In the genomic region with DNA sequence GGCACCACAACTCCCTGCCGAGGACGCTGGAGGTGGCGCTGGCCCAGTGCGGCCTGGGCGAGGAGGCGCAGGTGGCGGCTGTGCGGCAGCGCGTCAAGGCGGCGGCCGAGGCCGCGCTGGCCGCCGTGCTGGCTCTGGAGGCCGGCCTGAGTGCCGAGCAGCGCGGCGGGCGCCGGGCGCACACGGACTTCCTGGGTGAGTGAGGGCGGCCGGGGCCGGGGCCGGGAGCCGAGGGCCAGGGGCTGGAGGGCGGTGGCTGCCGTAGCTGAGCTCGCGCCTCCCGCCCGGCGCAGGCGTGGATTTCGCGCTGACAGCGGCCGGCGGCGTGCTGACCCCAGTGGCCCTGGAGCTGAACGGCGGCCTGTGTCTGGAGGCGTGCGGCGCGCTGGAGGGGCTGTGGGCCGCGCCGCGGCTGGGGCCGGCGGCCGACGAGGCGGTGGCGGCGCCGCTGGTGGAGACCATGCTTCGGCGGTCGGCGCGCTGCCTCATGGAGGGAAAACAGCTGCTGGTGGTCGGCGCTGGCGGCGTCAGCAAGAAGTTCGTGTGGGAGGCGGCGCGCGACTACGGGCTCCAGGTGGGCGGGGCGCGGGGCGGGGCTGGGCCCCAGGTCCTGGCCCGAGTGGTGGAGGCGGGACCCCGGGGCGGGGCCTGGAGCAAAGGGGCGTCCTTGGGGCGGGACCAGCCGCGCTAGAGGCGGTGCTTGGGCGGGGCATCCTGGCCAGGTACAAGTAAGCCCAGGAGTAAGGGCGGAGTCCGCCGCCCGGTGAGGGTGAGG, we compare ENCODE assay signal across 1 cellular context.
A peak's percentile ranks its signal among the peaks of the same experiment; 100 is the strongest.
TF ChIP-seq lines count a peak whose summit lies in the region.

No MANE protein-coding gene starts in this region.

TF ChIP-seq in K562, 482 proteins besides CTCF, POLR2A, EP300 and RAD21 (continued from another document and continues in another):
- TF ChIP-seq GMEB1 (CRISPR knock-in tag; IDR thresholded peaks at IDR 0.05) (peak; percentile 58), SRSF7 (optimal IDR thresholded peaks at IDR 0.05; ENCODE audit: low read depth, low read length) (no peak), NFATC3 (IDR thresholded peaks at IDR 0.05) (no peak), E4F1 (CRISPR knock-in tag; IDR thresholded peaks at IDR 0.05; ENCODE audit: borderline replicate concordance) (no peak; the same call in 1 of the 2 replicates), XRCC3 (IDR thresholded peaks at IDR 0.05) (no peak), EZH2 (IDR thresholded peaks at IDR 0.05; ENCODE audit: borderline replicate concordance, low read depth, low read length) (no peak), PHTF2 (CRISPR knock-in tag; IDR thresholded peaks at IDR 0.05) (no peak), ZBTB8A (IDR thresholded peaks at IDR 0.05; ENCODE audit: partially characterized antibody) (no peak), SLC30A9 (CRISPR knock-in tag; IDR thresholded peaks at IDR 0.05) (no peak), PCBP2 (IDR thresholded peaks at IDR 0.05; ENCODE audit: low read depth, low read length, poor library complexity, severe bottlenecking) (no peak), FOXO4 (CRISPR knock-in tag; IDR thresholded peaks at IDR 0.05) (no peak), ARHGAP35 (IDR thresholded peaks at IDR 0.05; ENCODE audit: partially characterized antibody) (no peak), HNRNPUL1 (IDR thresholded peaks at IDR 0.05; ENCODE audit: low read length) (no peak), ZNF431 (CRISPR knock-in tag; IDR thresholded peaks at IDR 0.05) (no peak), TCF7 (IDR thresholded peaks at IDR 0.05; ENCODE audit: borderline replicate concordance) (no peak), FOXA3 (CRISPR knock-in tag; conservative IDR thresholded peaks at IDR 0.05 in 1 of 2, IDR thresholded peaks at IDR 0.05 in 1 of 2) (no peak), CREB5 (CRISPR knock-in tag; IDR thresholded peaks at IDR 0.05) (no peak), ZNF311 (CRISPR knock-in tag; IDR thresholded peaks at IDR 0.05) (no peak), ZNF449 (CRISPR knock-in tag; IDR thresholded peaks at IDR 0.05) (no peak), ATF2 (CRISPR knock-in tag; IDR thresholded peaks at IDR 0.05) (no peak), PURB (CRISPR knock-in tag; IDR thresholded peaks at IDR 0.05; ENCODE audit: low read depth) (no peak), NR4A1 (CRISPR knock-in tag; IDR thresholded peaks at IDR 0.05) (no peak), NR4A1 (tag; IDR thresholded peaks at IDR 0.05) (peak; percentile 72; the same call in 1 of the 2 replicates), ELK1 (CRISPR knock-in tag; IDR thresholded peaks at IDR 0.05) (no peak), ZZZ3 (IDR thresholded peaks at IDR 0.05) (no peak), RHOXF2B (CRISPR knock-in tag; conservative IDR thresholded peaks at IDR 0.05) (no peak), HNRNPLL (IDR thresholded peaks at IDR 0.05; ENCODE audit: low read depth, low read length, poor library complexity, severe bottlenecking) (peak; percentile 79), GABPB1 (CRISPR knock-in tag; IDR thresholded peaks at IDR 0.05) (no peak), ZNF76 (CRISPR knock-in tag; IDR thresholded peaks at IDR 0.05; ENCODE audit: borderline replicate concordance) (no peak), ZNF707 (CRISPR knock-in tag; conservative IDR thresholded peaks at IDR 0.05) (no peak), SMAD2 (IDR thresholded peaks at IDR 0.05; ENCODE audit: low read depth, low read length) (no peak), SNIP1 (IDR thresholded peaks at IDR 0.05; ENCODE audit: low read depth) (no peak), RFX7 (CRISPR knock-in tag; IDR thresholded peaks at IDR 0.05) (no peak), ZEB2 (IDR thresholded peaks at IDR 0.05) (no peak), CHD2 (IDR thresholded peaks at IDR 0.05; ENCODE audit: low read depth, low read length) (no peak), POLR2G (IDR thresholded peaks at IDR 0.05; ENCODE audit: low read depth, low read length) (peak; percentile 89), THRA (IDR thresholded peaks at IDR 0.05) (no peak), ZKSCAN1 (IDR thresholded peaks at IDR 0.05; ENCODE audit: low read depth, low read length) (no peak), ESRRA (IDR thresholded peaks at IDR 0.05; ENCODE audit: borderline replicate concordance, low read depth) (0 out of 2 replicates have a peak, but pooled peaks have one; percentile 31), NFIC (IDR thresholded peaks at IDR 0.05) (no peak), ZNF212 (CRISPR knock-in tag; IDR thresholded peaks at IDR 0.05) (no peak), CREBBP (IDR thresholded peaks at IDR 0.05; ENCODE audit: low read depth, low read length) (no peak), STAG1 (CRISPR knock-in tag; IDR thresholded peaks at IDR 0.05; ENCODE audit: borderline replicate concordance) (no peak), ZBTB17 (CRISPR knock-in tag; IDR thresholded peaks at IDR 0.05) (peak; percentile 65; the same call in 1 of the 2 replicates), IFI16 (CRISPR knock-in tag; IDR thresholded peaks at IDR 0.05) (no peak), LARP7 (IDR thresholded peaks at IDR 0.05) (no peak), CBFB (CRISPR knock-in tag; IDR thresholded peaks at IDR 0.05) (no peak)
- TF ChIP-seq, protein P1, sequence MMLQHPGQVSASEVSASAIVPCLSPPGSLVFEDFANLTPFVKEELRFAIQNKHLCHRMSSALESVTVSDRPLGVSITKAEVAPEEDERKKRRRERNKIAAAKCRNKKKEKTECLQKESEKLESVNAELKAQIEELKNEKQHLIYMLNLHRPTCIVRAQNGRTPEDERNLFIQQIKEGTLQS (IDR thresholded peaks at IDR 0.05) = no peak
- TF ChIP-seq, protein P1 (CRISPR knock-in tag; conservative IDR thresholded peaks at IDR 0.05) = no peak
- TF ChIP-seq, protein P2, sequence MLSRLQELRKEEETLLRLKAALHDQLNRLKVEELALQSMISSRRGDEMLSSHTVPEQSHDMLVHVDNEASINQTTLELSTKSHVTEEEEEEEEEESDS (CRISPR knock-in tag; IDR thresholded peaks at IDR 0.05) = no peak
